24 cellular contexts compared by ENCODE assay signal in genomic region chr2:20113986-20114938, GRCh38.
DNase-seq lines count a peak whose midpoint lies in the region; ATAC-seq and TF ChIP-seq lines count a peak whose summit lies in the region.
"Had no signal": no experiment of that assay in that cellular context is flagged by ENCODE, and none has a peak within 500 bp of the region (broad histone marks: within the 10 kb centered on the region; RNA-seq: fewer than 3 reads in every experiment).

No MANE protein-coding gene starts in this region.

- peaks cover 5% of the 10 kb centered on the region for H3K9me3 Mint-ChIP-seq in MCF 10A (ENCODE audit: unreplicated experiment)
- H3K9me3 Mint-ChIP-seq: activated CD4-positive, alpha-beta T cell treated with anti-CD3 and anti-CD28 coated beads, Interleukin-2, amount 10 ng/mL, durations not matched to agents 24 days and 14 days; activated naive CD8-positive, alpha-beta T cell treated with anti-CD3 and anti-CD28 coated beads, Interleukin-2, amount 50 U/mL, for 24 hours; neural crest cell; stimulated activated naive CD8-positive, alpha-beta T cell treated with anti-CD3 and anti-CD28 coated beads, Interleukin-15, Interleukin-2, amounts not matched to agents 100 ng/mL and 50 ng/mL, for 24 hours; T-cell had no signal

- CTCF ChIA-PET in MCF 10A (lab: Yijun Ruan, JAX): interaction anchor here (0.6 to 1.5 kb wide), 7 partner anchors 10 to 200 kb away, joined by 3 to 4 read pairs (median 3); no protein-coding TSS in a partner anchor

- no peaks in the 10 kb centered on the region for H3K27me3 Mint-ChIP-seq in MCF 10A (ENCODE audit: insufficient read depth, unreplicated experiment)

- no peak for ATAC-seq in HG03025 (IDR thresholded peaks at IDR 0.05; ENCODE audit: low FRiP score, unreplicated experiment)
- ATAC-seq: activated naive CD8-positive, alpha-beta T cell treated with anti-CD3 and anti-CD28 coated beads, Interleukin-2, amount 50 U/mL, for 24 hours; gastrocnemius medialis; T-cell had no signal

- H3K36me3 Mint-ChIP-seq in MCF 10A (ENCODE audit: insufficient read depth, unreplicated experiment): no peaks in the 10 kb centered on the region
- H3K36me3 Mint-ChIP-seq: T-cell had no signal

- H3K4me3 Mint-ChIP-seq in MCF 10A (ENCODE audit: unreplicated experiment): no peak overlapping the region
- H3K4me3 Mint-ChIP-seq: activated CD4-positive, alpha-beta T cell treated with anti-CD3 and anti-CD28 coated beads, Interleukin-2, amount 10 ng/mL, durations not matched to agents 24 days and 14 days; activated naive CD8-positive, alpha-beta T cell treated with anti-CD3 and anti-CD28 coated beads, Interleukin-2, amount 50 U/mL, for 24 hours; neural crest cell; stimulated activated naive CD8-positive, alpha-beta T cell treated with anti-CD3 and anti-CD28 coated beads, Interleukin-15, Interleukin-2, amounts not matched to agents 100 ng/mL and 50 ng/mL, for 24 hours; T-cell had no signal

- no peaks in the 10 kb centered on the region for H3K27me3 ChIP-seq in brain microvascular endothelial cell (replicated peaks)
- H3K27me3 ChIP-seq: gastrocnemius medialis, tibial nerve had no signal

- TF ChIP-seq CTCF in MCF 10A (IDR thresholded peaks at IDR 0.05; ENCODE audit: unreplicated experiment) (no peak), epithelial cell of esophagus (IDR thresholded peaks at IDR 0.05; ENCODE audit: insufficient read depth, low read depth, low read length, missing control alignments) (no peak), brain microvascular endothelial cell (IDR thresholded peaks at IDR 0.05; ENCODE audit: low read depth, low read length, missing control alignments) (no peak)

- peaks cover 4% of the 10 kb centered on the region for H3K4me1 Mint-ChIP-seq in MCF 10A (ENCODE audit: insufficient read depth, unreplicated experiment)
- H3K4me1 Mint-ChIP-seq: activated CD4-positive, alpha-beta T cell treated with anti-CD3 and anti-CD28 coated beads, Interleukin-2, amount 10 ng/mL, durations not matched to agents 24 days and 14 days; activated naive CD8-positive, alpha-beta T cell treated with anti-CD3 and anti-CD28 coated beads, Interleukin-2, amount 50 U/mL, for 24 hours; neural crest cell; T-cell had no signal

- POLR2A ChIA-PET in MCF 10A (lab: Yijun Ruan, JAX): interaction anchor here (0.6 to 1.1 kb wide), 2 partner anchors 17 to 212 kb away, joined by 3 read pairs; no protein-coding TSS in a partner anchor

- intact Hi-C loops in MCF 10A (cut with micrococcal nuclease): no loop called here

- no TSS peak for BruUV-seq in MCF 10A (replicated peaks; lab: Mats Ljungman, UMichigan)

- in situ Hi-C loops in T47D (cut with HindIII; ENCODE audit: low pct_unique_long_range_greater_than_20kb, low sequenced_read_pairs): no loop called here
- in situ Hi-C loops in brain microvascular endothelial cell (cut with HindIII; ENCODE audit: low pct_ligation_motif_present, low sequenced_read_pairs): no loop called here

- H3K4me3 ChIP-seq in epithelial cell of esophagus (ENCODE audit: low read length) (no peak overlapping the region), urinary bladder (ENCODE audit: low read depth, low read length) (no peak overlapping the region), brain microvascular endothelial cell (ENCODE audit: low read depth, low read length) (no peak overlapping the region)
- H3K4me3 ChIP-seq: gastrocnemius medialis, smooth muscle cell, tibial nerve had no signal

- no peaks in the 10 kb centered on the region for H3K36me3 ChIP-seq in urinary bladder (ENCODE audit: insufficient read depth)
- no peaks in the 10 kb centered on the region for H3K36me3 ChIP-seq in brain microvascular endothelial cell (replicated peaks)
- H3K36me3 ChIP-seq: gastrocnemius medialis, tibial nerve had no signal

- H3K4me1 ChIP-seq in urinary bladder (ENCODE audit: insufficient read depth): no peaks in the 10 kb centered on the region
- H3K4me1 ChIP-seq: gastrocnemius medialis, tibial nerve had no signal

- no peak overlapping the region for H3K27ac Mint-ChIP-seq in MCF 10A (ENCODE audit: low read depth, unreplicated experiment)
- H3K27ac Mint-ChIP-seq: activated CD4-positive, alpha-beta T cell treated with anti-CD3 and anti-CD28 coated beads, Interleukin-2, amount 10 ng/mL, durations not matched to agents 24 days and 14 days; activated naive CD8-positive, alpha-beta T cell treated with anti-CD3 and anti-CD28 coated beads, Interleukin-2, amount 50 U/mL, for 24 hours; progenitor cell of endocrine pancreas; stimulated activated naive CD8-positive, alpha-beta T cell treated with anti-CD3 and anti-CD28 coated beads, Interleukin-15, Interleukin-2, amounts not matched to agents 100 ng/mL and 50 ng/mL, for 24 hours; T-cell had no signal

- 81% methylated on average over 19 of the region's 19 CpGs for WGBS in urinary bladder

- peak overlapping the region; percentile 65 for H3K27ac ChIP-seq in urinary bladder (ENCODE audit: low read depth)
- no peak overlapping the region for H3K27ac ChIP-seq in brain microvascular endothelial cell
- H3K27ac ChIP-seq: gastrocnemius medialis, tibial nerve had no signal

- DNase-seq in T47D (ENCODE audit: low read depth in 1 of 2, low spot score in 1 of 2): peak; percentile 68 to 84
- DNase-seq in MCF 10A (ENCODE audit: unreplicated experiment): no peak
- DNase-seq in epithelial cell of esophagus (ENCODE audit: low read depth): peak; percentile 89
- peak; percentile 87 for DNase-seq in mesenteric fat pad (ENCODE audit: low spot score)
- no peak for DNase-seq in brain microvascular endothelial cell
- DNase-seq in OCI-M1 (lab: John Stamatoyannopoulos, UW): no peak
- DNase-seq: activated CD4-positive, alpha-beta T cell treated with anti-CD3 and anti-CD28 coated beads, Interleukin-2, amount 10 ng/mL, durations not matched to agents 24 days and 14 days; activated effector memory CD4-positive, alpha-beta T cell treated with Interleukin-2 at 50 U/mL for 16 hours; activated naive CD8-positive, alpha-beta T cell treated with anti-CD3 and anti-CD28 coated beads, Interleukin-2, amount 50 U/mL, for 24 hours; gastrocnemius medialis; HCEC 1CT; NCI-H1436; NCI-H2171 treated with DMSO at 0.1 percent for 48 hours; NCI-H526 treated with DMSO at 0.1 percent for 48 hours; SHP77; stimulated activated CD4-positive, alpha-beta T cell treated with anti-CD3 and anti-CD28 coated beads, Interleukin-4, amount 100 ng/mL, for 24 hours; T-cell had no signal

Comparison
In these comparisons a context has a peak if more than half of its experiments do, and no peak if none do; other contexts are left out.
1. DNase-seq: peak in T47D (2 of 2), epithelial cell of esophagus (single experiment) and mesenteric fat pad (single experiment); none in MCF 10A (single experiment), brain microvascular endothelial cell (single experiment) and OCI-M1 (single experiment).